ENCODE assay signal across 10 cellular contexts in the genomic region with DNA sequence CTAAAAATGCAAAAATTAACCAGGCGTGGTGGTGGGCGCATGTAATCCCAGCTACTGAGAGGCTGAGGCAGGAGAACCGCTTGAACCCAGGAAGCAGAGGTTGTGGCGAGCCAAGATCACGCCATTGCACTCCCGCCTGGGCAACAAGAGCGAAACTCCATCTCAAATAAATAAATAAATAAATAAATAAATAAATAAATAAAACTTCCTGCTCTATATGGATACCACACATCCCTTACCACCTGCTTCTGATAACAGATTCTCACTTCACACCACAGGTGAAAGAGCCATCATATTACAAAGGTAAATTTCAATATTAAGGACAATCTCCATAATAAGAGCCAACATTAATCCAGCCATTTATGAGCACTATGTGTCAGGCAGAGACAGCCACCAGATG.
"Had no signal": no experiment of that assay in that cellular context is flagged by ENCODE, and none has a peak within 500 bp of the region (broad histone marks: within the 10 kb centered on the region; RNA-seq: fewer than 3 reads in every experiment).

No MANE protein-coding gene starts in this region.

- H2AFZ ChIP-seq: GM23248 had no signal

- H3K27ac ChIP-seq: GM23248 had no signal

- H3K27ac Mint-ChIP-seq: HFFc6 had no signal

- FAIRE-seq: H1, H54 had no signal

- H3K9me3 ChIP-seq: HAP-1 had no signal

- H3K4me3 ChIP-seq: GM23248, HAP-1 had no signal

- ATAC-seq: HCT116 had no signal

- H3K4me3 Mint-ChIP-seq: H9, HFFc6 had no signal

- H3K9me3 Mint-ChIP-seq: HFFc6 had no signal

- DNase-seq: GM23248, GOT3, H7, H9, HCEC 1CT, HFFc6 had no signal

- H3K36me3 ChIP-seq: HAP-1 had no signal
